Comparison of ENCODE assay signal across 31 cellular contexts in genomic region chr19:22604571-22605274, GRCh38. TPM values are rescaled to one million over a fixed set of nuclear protein-coding genes. Genes with fewer than 3 reads are reported as not detected.
"Had no signal": no experiment of that assay in that cellular context is flagged by ENCODE, and none has a peak within 500 bp of the region (broad histone marks: within the 10 kb centered on the region; RNA-seq: fewer than 3 reads in every experiment).

No MANE protein-coding gene starts in this region.

- H3K36me3 Mint-ChIP-seq: activated CD4-positive, alpha-beta memory T cell treated with anti-CD3 and anti-CD28 coated beads for 36 hours; activated naive CD4-positive, alpha-beta T cell treated with anti-CD3 and anti-CD28 coated beads, Interleukin-2, amount 50 U/mL, for 24 hours; activated naive CD8-positive, alpha-beta T cell treated with anti-CD3 and anti-CD28 coated beads for 36 hours had no signal

- H3K36me3 ChIP-seq: adrenal gland, colonic mucosa, gastrocnemius medialis had no signal

- H3K27me3 Mint-ChIP-seq: activated CD4-positive, alpha-beta T cell treated with anti-CD3 and anti-CD28 coated beads, Interleukin-2, amount 10 ng/mL, durations not matched to agents 24 days and 14 days; activated CD8-positive, alpha-beta memory T cell treated with anti-CD3 and anti-CD28 coated beads, Interleukin-2, amount 10 ng/mL, durations not matched to agents 7 days and 5 days; activated naive CD8-positive, alpha-beta T cell treated with anti-CD3 and anti-CD28 coated beads, Interleukin-2, amount 50 U/mL, for 24 hours; dendritic cell treated with granulocyte-macrophage colony-stimulating factor and Interleukin-4, amounts not matched to agents 40 ng/mL and 50 ng/mL, for 4 days had no signal

- DNase-seq: activated CD4-positive, alpha-beta memory T cell treated with anti-CD3 and anti-CD28 coated beads for 36 hours; activated CD4-positive, alpha-beta T cell treated with anti-CD3 and anti-CD28 coated beads for 36 hours; activated CD4-positive, alpha-beta T cell treated with anti-CD3 and anti-CD28 coated beads, Interleukin-2, amount 10 ng/mL, durations not matched to agents 24 days and 14 days; activated CD4-positive, CD25-positive, alpha-beta regulatory T cell; activated CD4-positive, CD25-positive, alpha-beta regulatory T cell treated with anti-CD3 and anti-CD28 coated beads, Interleukin-2, amount 50 U/mL, for 72 hours; activated CD8-positive, alpha-beta memory T cell treated with anti-CD3 and anti-CD28 coated beads, Interleukin-2, amount 10 ng/mL, durations not matched to agents 7 days and 5 days; activated CD8-positive, alpha-beta memory T cell treated with anti-CD3 and anti-CD28 coated beads, Interleukin-2, amount 50 U/mL, for 4 hours; activated CD8-positive, alpha-beta T cell treated with anti-CD3 and anti-CD28 coated beads, Interleukin-2, amount 10 ng/mL, durations not matched to agents 7 days and 5 days; activated effector memory CD4-positive, alpha-beta T cell treated with anti-CD3 and anti-CD28 coated beads, Interleukin-2, amount 50 U/mL, for 16 hours; activated naive CD4-positive, alpha-beta T cell treated with anti-CD3 and anti-CD28 coated beads for 36 hours; activated naive CD8-positive, alpha-beta T cell treated with anti-CD3 and anti-CD28 coated beads for 36 hours; activated naive CD8-positive, alpha-beta T cell treated with anti-CD3 and anti-CD28 coated beads, Interleukin-2, amount 50 U/mL, for 24 hours; activated T-cell treated with anti-CD3 and anti-CD28 coated beads, Interleukin-2, amount 50 U/mL, for 1 hour; activated T-cell treated with anti-CD3 and anti-CD28 coated beads, Interleukin-2, amount 50 U/mL, for 48 hours; adrenal gland; amygdala; aorta; body of pancreas; central memory CD4-positive, alpha-beta T cell; cerebellar nuclear complex; colonic mucosa; dorsolateral prefrontal cortex; effector memory CD4-positive, alpha-beta T cell; endodermal cell; foreskin keratinocyte; gastrocnemius medialis; T-helper 2 cell had no signal

- H3K4me3 ChIP-seq: adrenal gland, body of pancreas, colonic mucosa, dorsolateral prefrontal cortex, gastrocnemius medialis had no signal

- H3K27ac Mint-ChIP-seq: activated CD4-positive, alpha-beta memory T cell treated with anti-CD3 and anti-CD28 coated beads for 36 hours; activated CD4-positive, alpha-beta T cell treated with anti-CD3 and anti-CD28 coated beads for 36 hours; activated CD4-positive, alpha-beta T cell treated with anti-CD3 and anti-CD28 coated beads, Interleukin-2, amount 10 ng/mL, durations not matched to agents 24 days and 14 days; activated CD8-positive, alpha-beta memory T cell treated with anti-CD3 and anti-CD28 coated beads, Interleukin-2, amount 10 ng/mL, durations not matched to agents 7 days and 5 days; activated CD8-positive, alpha-beta T cell treated with anti-CD3 and anti-CD28 coated beads, Interleukin-2, amount 10 ng/mL, durations not matched to agents 7 days and 5 days; activated naive CD4-positive, alpha-beta T cell treated with anti-CD3 and anti-CD28 coated beads for 36 hours; activated naive CD4-positive, alpha-beta T cell treated with anti-CD3 and anti-CD28 coated beads, Interleukin-2, amount 50 U/mL, for 24 hours; activated naive CD8-positive, alpha-beta T cell treated with anti-CD3 and anti-CD28 coated beads for 36 hours; activated naive CD8-positive, alpha-beta T cell treated with anti-CD3 and anti-CD28 coated beads, Interleukin-2, amount 50 U/mL, for 24 hours; activated T-helper 1 cell treated with anti-CD3 and anti-CD28 coated beads, Interleukin-12 subunit alpha, Interleukin-12 subunit beta, Interleukin-2, Interleukin-4 antibody, amounts not matched to agents 30 ng/mL and 10 ng/mL and 1 ng/mL, durations not matched to agents 14 hours and 24 hours and 36 hours; activated T-helper 2 cell treated with anti-CD3 and anti-CD28 coated beads, Interferon-gamma antibody, Interleukin-2, Interleukin-4, amounts not matched to agents 10 μg/mL and 5 μg/mL and 100 μg/mL, durations not matched to agents 14 hours and 24 hours and 36 hours; dendritic cell treated with granulocyte-macrophage colony-stimulating factor and Interleukin-4, amounts not matched to agents 40 ng/mL and 50 ng/mL, for 4 days; endodermal cell had no signal

- H3K9me3 ChIP-seq: adrenal gland, body of pancreas, colonic mucosa, gastrocnemius medialis had no signal

- H3K9me3 Mint-ChIP-seq: activated CD4-positive, alpha-beta memory T cell treated with anti-CD3 and anti-CD28 coated beads for 36 hours; activated naive CD8-positive, alpha-beta T cell treated with anti-CD3 and anti-CD28 coated beads for 36 hours had no signal

- H3K27ac ChIP-seq: adrenal gland, body of pancreas, colonic mucosa, dorsolateral prefrontal cortex, foreskin keratinocyte, gastrocnemius medialis had no signal

- H3K4me3 Mint-ChIP-seq: activated CD4-positive, alpha-beta memory T cell treated with anti-CD3 and anti-CD28 coated beads for 36 hours; activated CD4-positive, alpha-beta T cell treated with anti-CD3 and anti-CD28 coated beads for 36 hours; activated CD4-positive, alpha-beta T cell treated with anti-CD3 and anti-CD28 coated beads, Interleukin-2, amount 10 ng/mL, durations not matched to agents 24 days and 14 days; activated CD8-positive, alpha-beta memory T cell treated with anti-CD3 and anti-CD28 coated beads, Interleukin-2, amount 10 ng/mL, durations not matched to agents 7 days and 5 days; activated CD8-positive, alpha-beta T cell treated with anti-CD3 and anti-CD28 coated beads, Interleukin-2, amount 10 ng/mL, durations not matched to agents 7 days and 5 days; activated naive CD4-positive, alpha-beta T cell treated with anti-CD3 and anti-CD28 coated beads for 36 hours; activated naive CD4-positive, alpha-beta T cell treated with anti-CD3 and anti-CD28 coated beads, Interleukin-2, amount 50 U/mL, for 24 hours; activated naive CD8-positive, alpha-beta T cell treated with anti-CD3 and anti-CD28 coated beads for 36 hours; activated naive CD8-positive, alpha-beta T cell treated with anti-CD3 and anti-CD28 coated beads, Interleukin-2, amount 50 U/mL, for 24 hours; activated T-helper 1 cell treated with anti-CD3 and anti-CD28 coated beads, Interleukin-12 subunit alpha, Interleukin-12 subunit beta, Interleukin-2, Interleukin-4 antibody, amounts not matched to agents 30 ng/mL and 10 ng/mL and 1 ng/mL, durations not matched to agents 14 hours and 24 hours and 36 hours; dendritic cell treated with granulocyte-macrophage colony-stimulating factor and Interleukin-4, amounts not matched to agents 40 ng/mL and 50 ng/mL, for 4 days; endodermal cell had no signal

- H3K27me3 ChIP-seq: adrenal gland, body of pancreas, colonic mucosa, foreskin keratinocyte, gastrocnemius medialis had no signal

- H3K4me1 Mint-ChIP-seq: activated CD4-positive, alpha-beta T cell treated with anti-CD3 and anti-CD28 coated beads for 36 hours; activated CD4-positive, alpha-beta T cell treated with anti-CD3 and anti-CD28 coated beads, Interleukin-2, amount 10 ng/mL, durations not matched to agents 24 days and 14 days; activated CD8-positive, alpha-beta memory T cell treated with anti-CD3 and anti-CD28 coated beads, Interleukin-2, amount 10 ng/mL, durations not matched to agents 7 days and 5 days; activated naive CD4-positive, alpha-beta T cell treated with anti-CD3 and anti-CD28 coated beads, Interleukin-2, amount 50 U/mL, for 24 hours; activated naive CD8-positive, alpha-beta T cell treated with anti-CD3 and anti-CD28 coated beads for 36 hours; activated naive CD8-positive, alpha-beta T cell treated with anti-CD3 and anti-CD28 coated beads, Interleukin-2, amount 50 U/mL, for 24 hours; endodermal cell had no signal

- H3K4me1 ChIP-seq: adrenal gland, body of pancreas, colonic mucosa, foreskin keratinocyte, gastrocnemius medialis had no signal

RNA-seq across cellular contexts. Expression of gene ZNF492, which starts 29.4 kb away (rescaled TPM):
- total RNA-seq: endodermal cell had no signal
